ENCODE assay signal across 2 cellular contexts in genomic region chr3:116873142-116873541, GRCh38.
TF ChIP-seq lines count a peak whose summit lies in the region.

No MANE protein-coding gene starts in this region.

TF ChIP-seq in IMR-90, 13 proteins besides CTCF, POLR2A, EP300 and RAD21:
- TF ChIP-seq CEBPB (IDR thresholded peaks at IDR 0.05; ENCODE audit: low read depth, low read length) (peak; percentile 64), SMC3 (IDR thresholded peaks at IDR 0.05; ENCODE audit: low read depth, low read length) (no peak)

TF ChIP-seq in H1, 55 proteins besides CTCF, POLR2A, EP300 and RAD21:
- no peak for TF ChIP-seq RXRA (IDR thresholded peaks at IDR 0.05; ENCODE audit: insufficient read depth, low read depth, low read length)
- peak; percentile 53; the same call in 1 of the 2 replicates for TF ChIP-seq CEBPB (IDR thresholded peaks at IDR 0.05; ENCODE audit: low read depth, low read length)
